ENCODE assay signal across 26 cellular contexts in genomic region chr4:76296421-76296820, GRCh38. TPM values are rescaled to one million over a fixed set of nuclear protein-coding genes. Genes with fewer than 3 reads are reported as not detected.
DNase-seq lines count a peak whose midpoint lies in the region; ATAC-seq, FAIRE-seq and TF ChIP-seq lines count a peak whose summit lies in the region.
"Had no signal": no experiment of that assay in that cellular context is flagged by ENCODE, and none has a peak within 500 bp of the region (broad histone marks: within the 10 kb centered on the region; RNA-seq: fewer than 3 reads in every experiment).

No MANE protein-coding gene starts in this region.

- ATAC-seq in K562 (no peak), HG03439 (IDR thresholded peaks at IDR 0.05; ENCODE audit: unreplicated experiment) (no peak)
- ATAC-seq: CD8-positive, alpha-beta T cell; PC-3 had no signal

- in situ Hi-C loops in K562 (cut with MboI) = no loop called here

- TF ChIP-seq POLR2A in K562 (conservative IDR thresholded peaks at IDR 0.05) (no peak), stomach (IDR thresholded peaks at IDR 0.05) (no peak)

- TF ChIP-seq RAD21 in K562 (CRISPR knock-in tag; conservative IDR thresholded peaks at IDR 0.05 in 1 of 2, IDR thresholded peaks at IDR 0.05 in 1 of 2) = no peak

- no peak overlapping the region for H3K9ac ChIP-seq in K562 (ENCODE audit: insufficient read depth in 1 of 2, low read depth in 2 of 2, low read length in 2 of 2)
- H3K9ac ChIP-seq: BLaER1 treated with 17β-estradiol and CSF1 and Interleukin-3, amounts not matched to agents 10 nM and 100 nM had no signal

- H3K27ac ChIP-seq in K562 (ENCODE audit: extremely low read depth, low read depth, low read length) (no peak overlapping the region), stomach (no peak overlapping the region)
- H3K27ac ChIP-seq: SJSA1 had no signal

- 29% methylated on average over 3 of the region's 3 CpGs for whole genome bisulfite sequencing in K562 (ENCODE audit: insufficient coverage, low coverage, missing lambda C conversion rate)
- WGBS in stomach, 5 donors = 79 to 97% (median 91%) methylated on average over 3 of the region's 3 CpGs

- no peak for TF ChIP-seq CTCF in K562 (IDR thresholded peaks at IDR 0.05 in 2 of 3, conservative IDR thresholded peaks at IDR 0.05 in 1 of 3; ENCODE audit: insufficient read depth in 2 of 3, low read depth in 1 of 3, low read length in 3 of 3)
- no peak for TF ChIP-seq CTCF in stomach (IDR thresholded peaks at IDR 0.05)

- H3K9me1 ChIP-seq in K562 (ENCODE audit: control insufficient read depth, insufficient read depth, low read length) = no peaks in the 10 kb centered on the region

- no peaks in the 10 kb centered on the region for H3K27me3 ChIP-seq in K562 (ENCODE audit: control insufficient read depth in 2 of 2, insufficient read depth in 2 of 2, low read length in 2 of 2)
- no peaks in the 10 kb centered on the region for H3K27me3 ChIP-seq in stomach
- H3K27me3 ChIP-seq: BLaER1 treated with 17β-estradiol and CSF1 and Interleukin-3, amounts not matched to agents 10 nM and 100 nM had no signal

- POLR2A ChIA-PET in K562 (lab: Yijun Ruan, JAX) = interaction anchor here (1.2 kb wide), 1 partner anchor 28 kb away, joined by 3 read pairs; no protein-coding TSS in a partner anchor

- no peak for FAIRE-seq in K562 (lab: Jason Lieb, UNC)
- FAIRE-seq: G401.6 had no signal

- CTCF ChIA-PET in K562 (lab: Yijun Ruan, JAX; ENCODE audit: low intra/inter-chr PET ratio) = no interaction called here

- no peaks in the 10 kb centered on the region for H3K79me2 ChIP-seq in K562 (ENCODE audit: control insufficient read depth, insufficient read depth, low read length)

- H3K4me3 ChIP-seq in K562 = no peak overlapping the region
- no peak overlapping the region for H3K4me3 ChIP-seq in stomach
- H3K4me3 ChIP-seq: BLaER1 treated with 17β-estradiol and CSF1 and Interleukin-3, amounts not matched to agents 10 nM and 100 nM; HAP-1; SJSA1 had no signal

- BruUV-seq in K562 (replicated peaks; lab: Mats Ljungman, UMichigan) = no TSS peak

- H4K20me1 ChIP-seq in K562 (replicated peaks; ENCODE audit: control insufficient read depth, insufficient read depth, low read length) = no peaks in the 10 kb centered on the region
- H4K20me1 ChIP-seq: BLaER1 treated with 17β-estradiol and CSF1 and Interleukin-3, amounts not matched to agents 10 nM and 100 nM had no signal

- H3K36me3 ChIP-seq in K562 (ENCODE audit: control insufficient read depth, insufficient read depth, low read length) (no peaks in the 10 kb centered on the region), stomach (no peaks in the 10 kb centered on the region)
- H3K36me3 ChIP-seq: HAP-1, SJSA1 had no signal

- intact Hi-C loops in K562 (cut with micrococcal nuclease) (no loop called here), stomach (cut with DNase I; ENCODE audit: low total_unique reads) (no loop called here)

- no peak overlapping the region for H2AFZ ChIP-seq in K562 (ENCODE audit: low read depth, low read length)

- no peak overlapping the region for H3K4me2 ChIP-seq in K562 (ENCODE audit: insufficient read depth, low read length)

- H3K9me3 ChIP-seq in K562 (replicated peaks; ENCODE audit: control insufficient read depth, insufficient read depth, low read depth, low read length) (peaks cover 19% of the 10 kb centered on the region), stomach (peaks cover 0 to 18% (median 5%) of the 10 kb centered on the region in 4 donors)

- H3K4me1 ChIP-seq in K562 (replicated peaks in 1 of 2; ENCODE audit: control insufficient read depth in 2 of 2, insufficient read depth in 2 of 2, low read length in 2 of 2) = peaks cover 3 to 29% of the 10 kb centered on the region in 2 experiments; a peak in 4 of 5 replicates
- peaks cover 0 to 9% (median 2%) of the 10 kb centered on the region in 4 donors for H3K4me1 ChIP-seq in stomach
- H3K4me1 ChIP-seq: HAP-1 had no signal

- DNase-seq in AML-193 (lab: John Stamatoyannopoulos, UW) = peak; percentile 29 to 40
- DNase-seq in Kasumi-1 (lab: John Stamatoyannopoulos, UW) = peak; percentile 25 to 26
- DNase-seq in NOMO-1 treated with DMSO at 0.1 percent for 48 hours (lab: John Stamatoyannopoulos, UW; ENCODE audit: unreplicated experiment) = peak; percentile 59
- DNase-seq in K562 (ENCODE audit: extremely low read depth in 1 of 4, low spot score in 3 of 4) = no peak
- DNase-seq in stomach = no peak
- DNase-seq in NCI-H748 treated with DMSO at 0.1 percent for 48 hours (lab: John Stamatoyannopoulos, UW) = no peak
- DNase-seq: Caco-2; CD8-positive, alpha-beta T cell; GOT3; HFFc6; IMR-90; NCI-H1092; NCI-H1436; NCI-H187; NCI-H2081 treated with DMSO at 0.1 percent for 48 hours; NCI-H2171; NCI-H524 treated with DMSO at 0.1 percent for 48 hours; NCI-H82; NK-92 treated with Interleukin-12 subunit alpha and Interleukin-12 subunit beta, amount 100 ng/mL, for 24 hours; PC-3; T-helper 1 cell had no signal

- no peak for TF ChIP-seq EP300 in K562 (IDR thresholded peaks at IDR 0.05; ENCODE audit: low read length)
- TF ChIP-seq EP300 in stomach (IDR thresholded peaks at IDR 0.05) = no peak

TF ChIP-seq in K562, 482 proteins besides CTCF, POLR2A, EP300 and RAD21:
- no peak for TF ChIP-seq KAT8 (IDR thresholded peaks at IDR 0.05; ENCODE audit: low read depth)
- TF ChIP-seq SPI1 (IDR thresholded peaks at IDR 0.05; ENCODE audit: borderline replicate concordance, low read depth, low read length) = peak; percentile 65; the same call in 1 of the 2 replicates
- TF ChIP-seq ZNF165 (CRISPR knock-in tag; IDR thresholded peaks at IDR 0.05; ENCODE audit: borderline replicate concordance) = no peak
- peak; percentile 54; the same call in 1 of the 2 replicates for TF ChIP-seq CEBPB (tag; IDR thresholded peaks at IDR 0.05)
- TF ChIP-seq NCOA6 (IDR thresholded peaks at IDR 0.05) = no peak
- no peak for TF ChIP-seq PHF8 (IDR thresholded peaks at IDR 0.05; ENCODE audit: borderline replicate concordance, low read length)

RNA-seq across cellular contexts. Expression of gene STBD1, which starts 10.1 kb away (rescaled TPM):
- not detected in 2 replicates for total RNA-seq in K562 (2011; cell fraction: chromatin; rRNA removed; ENCODE audit: low replicate concordance)
- 0.39 and 0.50 TPM in 2 replicates for total RNA-seq in K562 (2011; cell fraction: nucleolus; rRNA removed)
- 0.53 TPM in 1 of 2 replicates, not detected in the other for total RNA-seq in K562 (2011; cell fraction: nucleoplasm; rRNA removed)
- total RNA-seq in K562 (2014; rRNA removed) = 0.29 and 0.54 TPM in 2 replicates
- 0.18 and 0.22 TPM in 2 replicates for total RNA-seq in K562 (2014; rRNA removed; fragmentation: Illumina TruSeq; extraction: Trizol)
- total RNA-seq in K562 (2015; rRNA removed; fragmentation: Illumina TruSeq; extraction: Trizol) = 0.33 and 0.41 TPM in 2 replicates
- total RNA-seq in K562 (2021) = 0.42 and 0.64 TPM in 2 replicates
- 0.08 and 0.34 TPM in 2 replicates for polyA plus RNA-seq in K562 (2011; rRNA removed)
- polyA plus RNA-seq in K562 (2011; cell fraction: cytosol; rRNA removed) = 0.03 and 0.32 TPM in 2 replicates
- polyA plus RNA-seq in K562 (2011; cell fraction: nucleus; rRNA removed) = 0.07 and 0.10 TPM in 2 replicates
- polyA plus RNA-seq in K562 (2012) = 0.62 and 1.5 TPM in 2 replicates
- 0.10 and 0.27 TPM in 2 replicates for polyA plus RNA-seq in K562 (2014; fragmentation: Illumina TruSeq; extraction: Trizol)
- polyA plus RNA-seq in K562 (2014; fragmentation: Nextera tagmentation; extraction: Ambion mirVana) = not detected
- polyA plus RNA-seq in K562 (2014; rRNA removed) = 0.24 and 0.38 TPM in 2 replicates
- polyA minus RNA-seq in K562 (2011; rRNA and poly(A)+ RNA removed) = 0.21 TPM in 1 of 2 replicates, not detected in the other
- polyA minus RNA-seq in K562 (2011; cell fraction: cytosol; rRNA and poly(A)+ RNA removed) = 0.29 TPM in 1 of 2 replicates, not detected in the other
- 0.11 and 0.13 TPM in 2 replicates for polyA minus RNA-seq in K562 (2011; cell fraction: nucleus; rRNA and poly(A)+ RNA removed)
- 10 to 100 TPM in 1 of 5 donors, 1 to 10 TPM in 2, under 1 TPM in 1, not detected in 1; 0.89 to 29.3 (median 7.3) TPM for total RNA-seq in stomach
- polyA plus RNA-seq in stomach = 1 to 10 TPM; 2.5 to 4.1 (median 3.4) TPM
- total RNA-seq: CD8-positive, alpha-beta T cell had no signal

RNA-seq across cellular contexts. Expression of gene FAM47E, which starts 44.9 kb away (rescaled TPM):
- total RNA-seq in K562 (2011; cell fraction: chromatin; rRNA removed; ENCODE audit: low replicate concordance) = 1.3 and 1.8 TPM in 2 replicates
- total RNA-seq in K562 (2011; cell fraction: nucleolus; rRNA removed) = 0.50 and 0.66 TPM in 2 replicates
- 1.5 and 5.1 TPM in 2 replicates for total RNA-seq in K562 (2011; cell fraction: nucleoplasm; rRNA removed)
- total RNA-seq in K562 (2014; rRNA removed) (3.6 and 3.7 TPM in 2 replicates), K562 (2014; rRNA removed; fragmentation: Illumina TruSeq; extraction: Trizol) (6.4 and 7.4 TPM in 2 replicates), K562 (2015; rRNA removed; fragmentation: Illumina TruSeq; extraction: Trizol) (12.0 and 15.6 TPM in 2 replicates), K562 (2021) (3.7 and 4.8 TPM in 2 replicates), stomach (1 to 10 TPM in 3 of 5 donors, under 1 TPM in 1, not detected in 1; under 0.01 to 9.5 (median 5.6) TPM)
- polyA plus RNA-seq in K562 (2011; rRNA removed) (0.38 and 4.8 TPM in 2 replicates), K562 (2014; fragmentation: Illumina TruSeq; extraction: Trizol) (5.5 and 6.9 TPM in 2 replicates), K562 (2014; fragmentation: Nextera tagmentation; extraction: Ambion mirVana) (10 to 100 TPM; 11.8 to 12.4 TPM), K562 (2014; rRNA removed) (5.0 and 5.9 TPM in 2 replicates), stomach (10 to 100 TPM in 1 of 3 donors, 1 to 10 TPM in 2; 6.2 to 10.8 (median 6.5) TPM)
- 1.2 TPM in 1 of 2 replicates, not detected in the other for polyA plus RNA-seq in K562 (2011; cell fraction: cytosol; rRNA removed)
- polyA plus RNA-seq in K562 (2011; cell fraction: nucleus; rRNA removed) = 0.07 and 1.3 TPM in 2 replicates
- 15.5 and 15.6 TPM in 2 replicates for polyA plus RNA-seq in K562 (2012)
- polyA minus RNA-seq in K562 (2011; rRNA and poly(A)+ RNA removed) = 0.27 and 3.5 TPM in 2 replicates
- polyA minus RNA-seq in K562 (2011; cell fraction: cytosol; rRNA and poly(A)+ RNA removed) = 1.0 TPM in 1 of 2 replicates, not detected in the other
- 0.56 and 0.81 TPM in 2 replicates for polyA minus RNA-seq in K562 (2011; cell fraction: nucleus; rRNA and poly(A)+ RNA removed)
- total RNA-seq: IMR-90, SJSA1 had no signal

Comparison
In these comparisons a context has a peak if more than half of its experiments do, and no peak if none do; other contexts are left out.
1. DNase-seq: peak in AML-193 (2 of 2), Kasumi-1 (2 of 2) and NOMO-1 treated with DMSO at 0.1 percent for 48 hours (single experiment); none in K562 (0 of 4), stomach (single experiment) and NCI-H748 treated with DMSO at 0.1 percent for 48 hours (single experiment).